In genomic region chr1:244672961-244673695, GRCh38 we compare ENCODE assay signal across 10 cellular contexts. TPM values are rescaled to one million over a fixed set of nuclear protein-coding genes. Genes with fewer than 3 reads are reported as not detected.
DNase-seq lines count a peak whose midpoint lies in the region; ATAC-seq and TF ChIP-seq lines count a peak whose summit lies in the region.
"Had no signal": no experiment of that assay in that cellular context is flagged by ENCODE, and none has a peak within 500 bp of the region (broad histone marks: within the 10 kb centered on the region; RNA-seq: fewer than 3 reads in every experiment).

No MANE protein-coding gene starts in this region.

- H3K4me1 ChIP-seq in mammary epithelial cell (ENCODE audit: insufficient read depth, low read length): no peaks in the 10 kb centered on the region
- peaks cover 11 to 40% (median 28%) of the 10 kb centered on the region in 4 donors for H3K4me1 ChIP-seq in esophagus muscularis mucosa
- H3K4me1 ChIP-seq in vagina: peaks cover 11% of the 10 kb centered on the region

- BruUV-seq in MCF 10A (replicated peaks; lab: Mats Ljungman, UMichigan) (no TSS peak), mammary epithelial cell (replicated peaks; lab: Mats Ljungman, UMichigan) (no TSS peak)

- CTCF ChIA-PET in MCF 10A (lab: Yijun Ruan, JAX) (interaction anchor here (0.7 to 1.0 kb wide), 5 partner anchors 14 to 379 kb away, joined by 3 to 4 read pairs (median 3); no protein-coding TSS in a partner anchor), mammary epithelial cell (lab: Charles Lee; ENCODE audit: low non-redundant PET) (no interaction called here), T-cell (lab: Charles Lee) (no interaction called here)

- H3K4me1 Mint-ChIP-seq in MCF 10A (ENCODE audit: insufficient read depth, unreplicated experiment) (peaks cover 24% of the 10 kb centered on the region), mesothelial cell of epicardium (peaks cover 12% of the 10 kb centered on the region), T-cell (peaks cover 19 to 47% (median 40%) of the 10 kb centered on the region in 3 donors)

- H3K79me2 ChIP-seq in mammary epithelial cell (ENCODE audit: insufficient read depth, low read length): peaks cover 70% of the 10 kb centered on the region

- H2AFZ ChIP-seq in mammary epithelial cell (ENCODE audit: low read depth, low read length): no peak overlapping the region

- DNase-seq in MCF 10A (ENCODE audit: unreplicated experiment) (no peak), mammary epithelial cell (no peak), esophagus muscularis mucosa (ENCODE audit: extremely low spot score) (no peak), mesothelial cell of epicardium (ENCODE audit: low spot score in 2 of 2, unreplicated experiment in 2 of 2) (no peak), vagina (ENCODE audit: extremely low spot score in 2 of 2) (no peak), T-cell (no peak), amygdala (lab: John Stamatoyannopoulos, UW) (no peak)
- DNase-seq: foreskin keratinocyte, OCI-M1 had no signal

- TF ChIP-seq EP300 in esophagus muscularis mucosa (IDR thresholded peaks at IDR 0.05): no peak

- TF ChIP-seq CTCF in MCF 10A (IDR thresholded peaks at IDR 0.05; ENCODE audit: unreplicated experiment): no peak
- no peak for TF ChIP-seq CTCF in mammary epithelial cell (conservative IDR thresholded peaks at IDR 0.05 in 1 of 2, IDR thresholded peaks at IDR 0.05 in 1 of 2; ENCODE audit: extremely low read depth in 1 of 2, insufficient read depth in 1 of 2, low read depth in 1 of 2, low read length in 2 of 2)
- no peak for TF ChIP-seq CTCF in esophagus muscularis mucosa (IDR thresholded peaks at IDR 0.05)
- TF ChIP-seq CTCF in mesothelial cell of epicardium (IDR thresholded peaks at IDR 0.05; ENCODE audit: unreplicated experiment): no peak
- TF ChIP-seq CTCF in vagina (IDR thresholded peaks at IDR 0.05): no peak

- H3K27ac Mint-ChIP-seq in MCF 10A (ENCODE audit: low read depth, unreplicated experiment): peak overlapping the region; percentile 21
- H3K27ac Mint-ChIP-seq in mesothelial cell of epicardium: peak overlapping the region; percentile 88
- H3K27ac Mint-ChIP-seq in T-cell: no peak overlapping the region

- in situ Hi-C loops in mammary epithelial cell (cut with MboI; ENCODE audit: low sequenced_read_pairs in 2 of 2): loop anchor here in 1 of 2 donors (25.0 kb wide), 1 partner anchor 289 kb away; a partner anchor contains a TSS

- no peak for TF ChIP-seq POLR2A in esophagus muscularis mucosa (IDR thresholded peaks at IDR 0.05; ENCODE audit: low read depth)
- no peak for TF ChIP-seq POLR2A in vagina (IDR thresholded peaks at IDR 0.05)

- intact Hi-C loops in MCF 10A (cut with micrococcal nuclease): no loop called here
- intact Hi-C loops in mammary epithelial cell (cut with micrococcal nuclease): no loop called here
- intact Hi-C loops in esophagus muscularis mucosa (cut with DNase I): no loop called here
- intact Hi-C loops in vagina (cut with DNase I): no loop called here

- H3K36me3 Mint-ChIP-seq in MCF 10A (ENCODE audit: insufficient read depth, unreplicated experiment) (peaks cover 40% of the 10 kb centered on the region), mesothelial cell of epicardium (peaks cover 25% of the 10 kb centered on the region), T-cell (peaks cover 50% of the 10 kb centered on the region)

- no peak overlapping the region for H3K4me3 Mint-ChIP-seq in MCF 10A (ENCODE audit: unreplicated experiment)
- no peak overlapping the region for H3K4me3 Mint-ChIP-seq in mesothelial cell of epicardium
- no peak overlapping the region for H3K4me3 Mint-ChIP-seq in T-cell

- dilution Hi-C loops in mammary epithelial cell (cut with HindIII; ENCODE audit: low sequenced_read_pairs): loop anchor here (5.0 kb wide), 1 partner anchor 71 kb away; no protein-coding TSS in a partner anchor

- no peaks in the 10 kb centered on the region for H3K36me3 ChIP-seq in mammary epithelial cell (ENCODE audit: insufficient read depth, low read length)
- no peaks in the 10 kb centered on the region for H3K36me3 ChIP-seq in esophagus muscularis mucosa
- H3K36me3 ChIP-seq in vagina: no peaks in the 10 kb centered on the region

- no peaks in the 10 kb centered on the region for H3K9me3 ChIP-seq in mammary epithelial cell (replicated peaks; ENCODE audit: insufficient read depth, low read length)
- no peaks in the 10 kb centered on the region for H3K9me3 ChIP-seq in esophagus muscularis mucosa
- no peaks in the 10 kb centered on the region for H3K9me3 ChIP-seq in vagina

- H3K27me3 Mint-ChIP-seq in MCF 10A (ENCODE audit: insufficient read depth, unreplicated experiment) (no peaks in the 10 kb centered on the region), mesothelial cell of epicardium (ENCODE audit: low read depth) (no peaks in the 10 kb centered on the region), T-cell (no peaks in the 10 kb centered on the region)

- no peak overlapping the region for H3K9ac ChIP-seq in mammary epithelial cell (ENCODE audit: insufficient read depth, low read length)

- no peak overlapping the region for H3K4me2 ChIP-seq in mammary epithelial cell (ENCODE audit: insufficient read depth, low read depth, low read length)

- POLR2A ChIA-PET in MCF 10A (lab: Yijun Ruan, JAX): interaction anchor here (0.6 to 1.2 kb wide), 3 partner anchors 47 to 887 kb away, joined by 3 to 5 read pairs (median 3); no protein-coding TSS in a partner anchor
- POLR2A ChIA-PET in T-cell (lab: Charles Lee): no interaction called here

- H3K9me3 Mint-ChIP-seq in MCF 10A (ENCODE audit: unreplicated experiment) (no peaks in the 10 kb centered on the region), mesothelial cell of epicardium (peaks cover 12% of the 10 kb centered on the region), T-cell (no peaks in the 10 kb centered on the region)

- no peaks in the 10 kb centered on the region for H4K20me1 ChIP-seq in mammary epithelial cell (ENCODE audit: insufficient read depth, low read length)

- H3K27ac ChIP-seq in mammary epithelial cell (ENCODE audit: insufficient read depth, low read depth, low read length) (no peak overlapping the region), esophagus muscularis mucosa (replicated peaks in 1 of 4) (peak overlapping the region; percentile 62 to 72 (median 64)), vagina (peak overlapping the region; percentile 30)
- H3K27ac ChIP-seq: foreskin keratinocyte had no signal

- H3K4me3 ChIP-seq in mammary epithelial cell (replicated peaks in 1 of 3; ENCODE audit: insufficient read depth in 1 of 3, low read depth in 2 of 3, low read length in 3 of 3) (no peak overlapping the region), esophagus muscularis mucosa (peak overlapping the region in 1 of 4 donors; percentile 27), vagina (no peak overlapping the region)

- no peaks in the 10 kb centered on the region for H3K27me3 ChIP-seq in mammary epithelial cell (ENCODE audit: insufficient read depth, low read length)
- no peaks in the 10 kb centered on the region for H3K27me3 ChIP-seq in esophagus muscularis mucosa
- no peaks in the 10 kb centered on the region for H3K27me3 ChIP-seq in vagina
- H3K27me3 ChIP-seq: foreskin keratinocyte had no signal

- 58% methylated on average over 4 of the region's 4 CpGs for WGBS in mammary epithelial cell (ENCODE audit: low coverage, missing lambda C conversion rate)
- WGBS in esophagus muscularis mucosa: 20% methylated on average over 4 of the region's 4 CpGs

- no peak for ATAC-seq in T-cell (replicated peaks in 1 of 4)
- ATAC-seq in GM21786 (IDR thresholded peaks at IDR 0.05; ENCODE audit: unreplicated experiment): no peak
- ATAC-seq: foreskin keratinocyte had no signal

RNA-seq across cellular contexts. Expression of gene DESI2, which starts 20.2 kb away (rescaled TPM):
- total RNA-seq in MCF 10A (2022): 99.0 and 101 TPM in 2 replicates
- 10 to 100 TPM; 38.5 to 63.3 TPM for total RNA-seq in mammary epithelial cell
- 16.8 TPM for polyA plus RNA-seq in mammary epithelial cell
- 27.2 TPM for polyA minus RNA-seq in mammary epithelial cell
- 10 to 100 TPM; 30.3 to 59.6 (median 31.4) TPM for total RNA-seq in esophagus muscularis mucosa
- total RNA-seq in mesothelial cell of epicardium: 30.7 to 32.0 TPM (median 31.1 TPM) in 3 replicates
- total RNA-seq in vagina: 25.5 TPM
- total RNA-seq in T-cell: 10 to 100 TPM; 17.0 to 20.9 (median 17.8) TPM

Comparison
In these comparisons a context has a peak if more than half of its experiments do, and no peak if none do; other contexts are left out.
1. H3K27ac Mint-ChIP-seq: peak in MCF 10A (single experiment) and mesothelial cell of epicardium (single experiment); none in T-cell (0 of 2).